ENCODE assay signal across 8 cellular contexts in genomic region chr9:124259273-124260078, GRCh38. TPM values are rescaled to one million over a fixed set of nuclear protein-coding genes. Genes with fewer than 3 reads are reported as not detected.
DNase-seq lines count a peak whose midpoint lies in the region; ATAC-seq, FAIRE-seq and TF ChIP-seq lines count a peak whose summit lies in the region.

No MANE protein-coding gene starts in this region.

- H3K27me3 Mint-ChIP-seq in CD14-positive monocyte (ENCODE audit: low read depth in 3 of 3), result peaks cover 1 to 5% (median 2%) of the 10 kb centered on the region in 3 donors
- H3K27me3 Mint-ChIP-seq in activated T-helper 1 cell treated with anti-CD3 and anti-CD28 coated beads, Interleukin-12 subunit alpha, Interleukin-12 subunit beta, Interleukin-2, Interleukin-4 antibody, amounts not matched to agents 30 ng/mL and 10 ng/mL and 1 ng/mL, durations not matched to agents 14 hours and 24 hours and 36 hours (ENCODE audit: insufficient read depth), result peaks cover 37% of the 10 kb centered on the region

- H3K27ac Mint-ChIP-seq in CD14-positive monocyte, result peak overlapping the region; percentile 92 to 97 (median 95)
- peak overlapping the region; percentile 34 for H3K27ac Mint-ChIP-seq in activated T-helper 1 cell treated with anti-CD3 and anti-CD28 coated beads, Interleukin-12 subunit alpha, Interleukin-12 subunit beta, Interleukin-2, Interleukin-4 antibody, amounts not matched to agents 30 ng/mL and 10 ng/mL and 1 ng/mL, durations not matched to agents 14 hours and 24 hours and 36 hours

- H3K36me3 ChIP-seq in heart right ventricle, result peaks cover 0 to 12% (median 0%) of the 10 kb centered on the region in 9 donors
- H3K36me3 ChIP-seq in psoas muscle (ENCODE audit: insufficient read depth in 1 of 2, low read depth in 1 of 2), result no peaks in the 10 kb centered on the region

- peak overlapping the region; percentile 0 to 89 (median 76) for H3K4me3 ChIP-seq in heart right ventricle
- H3K4me3 ChIP-seq in psoas muscle, result peak overlapping the region; percentile 84

- peaks cover 15 to 17% of the 10 kb centered on the region in 2 donors for H3K36me3 Mint-ChIP-seq in CD14-positive monocyte
- H3K36me3 Mint-ChIP-seq in activated T-helper 1 cell treated with anti-CD3 and anti-CD28 coated beads, Interleukin-12 subunit alpha, Interleukin-12 subunit beta, Interleukin-2, Interleukin-4 antibody, amounts not matched to agents 30 ng/mL and 10 ng/mL and 1 ng/mL, durations not matched to agents 14 hours and 24 hours and 36 hours (ENCODE audit: low read depth), result no peaks in the 10 kb centered on the region

- H3K9me3 ChIP-seq in heart right ventricle (no peaks in the 10 kb centered on the region), psoas muscle (no peaks in the 10 kb centered on the region)

- WGBS in heart right ventricle, 2 donors, result 41 to 49% methylated on average over 22 of the region's 22 CpGs
- 44 to 59% (median 46%) methylated on average over 22 of the region's 22 CpGs for WGBS in psoas muscle, 3 donors

- DNase-seq in CD14-positive monocyte (ENCODE audit: low spot score) (no peak), HTR-8/SVneo (ENCODE audit: insufficient read length, low spot score) (peak; percentile 61), heart right ventricle (peak; percentile 64 to 68), psoas muscle (peak; percentile 79 to 81), DMS153 treated with DMSO at 0.1 percent for 48 hours (lab: John Stamatoyannopoulos, UW; ENCODE audit: unreplicated experiment) (no peak)
- DNase-seq in activated T-helper 1 cell treated with anti-CD3 and anti-CD28 coated beads, Interleukin-12 subunit alpha, Interleukin-12 subunit beta, Interleukin-2, Interleukin-4 antibody, amounts not matched to agents 30 ng/mL and 10 ng/mL and 1 ng/mL, durations not matched to agents 14 hours and 24 hours and 36 hours (ENCODE audit: low spot score), result no peak
- no peak for DNase-seq in central memory CD4-positive, alpha-beta T cell

- H3K27me3 ChIP-seq in heart right ventricle (no peaks in the 10 kb centered on the region), psoas muscle (ENCODE audit: insufficient read depth in 3 of 3, low read length in 2 of 3) (no peaks in the 10 kb centered on the region)

- peak overlapping the region; percentile 96 to 99 for H3K4me3 Mint-ChIP-seq in CD14-positive monocyte
- H3K4me3 Mint-ChIP-seq in activated T-helper 1 cell treated with anti-CD3 and anti-CD28 coated beads, Interleukin-12 subunit alpha, Interleukin-12 subunit beta, Interleukin-2, Interleukin-4 antibody, amounts not matched to agents 30 ng/mL and 10 ng/mL and 1 ng/mL, durations not matched to agents 14 hours and 24 hours and 36 hours, result peak overlapping the region; percentile 89

- H3K27ac ChIP-seq in heart right ventricle, result peak overlapping the region; percentile 35 to 93 (median 79)
- peak overlapping the region; percentile 76 for H3K27ac ChIP-seq in psoas muscle

- H3K9me3 Mint-ChIP-seq in CD14-positive monocyte, result no peaks in the 10 kb centered on the region
- H3K9me3 Mint-ChIP-seq in activated T-helper 1 cell treated with anti-CD3 and anti-CD28 coated beads, Interleukin-12 subunit alpha, Interleukin-12 subunit beta, Interleukin-2, Interleukin-4 antibody, amounts not matched to agents 30 ng/mL and 10 ng/mL and 1 ng/mL, durations not matched to agents 14 hours and 24 hours and 36 hours, result no peaks in the 10 kb centered on the region

- ATAC-seq in heart right ventricle (peak in 7 of 8 donors; percentile 36 to 57 (median 43)), psoas muscle (peak in 3 of 4 donors; percentile 25 to 48 (median 43)), HG02938 (IDR thresholded peaks at IDR 0.05; ENCODE audit: unreplicated experiment) (no peak)

- peaks cover 11 to 63% (median 39%) of the 10 kb centered on the region in 9 donors for H3K4me1 ChIP-seq in heart right ventricle
- peaks cover 35% of the 10 kb centered on the region for H3K4me1 ChIP-seq in psoas muscle

- FAIRE-seq in HTR-8/SVneo (lab: Jason Lieb, UNC), result no peak

- intact Hi-C loops in CD14-positive monocyte (cut with micrococcal nuclease) (loop anchor here (2.0 to 5.0 kb wide), 2 partner anchors 23 to 42 kb away; no protein-coding TSS in a partner anchor), heart right ventricle (cut with DNase I) (loop anchor here in 1 of 10 donors (5.0 kb wide), 1 partner anchor 43 kb away; no protein-coding TSS in a partner anchor), psoas muscle (cut with DNase I) (no loop called here)
- intact Hi-C loops in activated T-helper 1 cell treated with anti-CD3 and anti-CD28 coated beads, Interleukin-12 subunit alpha, Interleukin-12 subunit beta, Interleukin-2, Interleukin-4 antibody, amounts not matched to agents 30 ng/mL and 10 ng/mL and 1 ng/mL, durations not matched to agents 14 hours and 24 hours and 36 hours (cut with micrococcal nuclease), result no loop called here

- TF ChIP-seq CTCF in CD14-positive monocyte (IDR thresholded peaks at IDR 0.05) (no peak), heart right ventricle (IDR thresholded peaks at IDR 0.05) (no peak), psoas muscle (IDR thresholded peaks at IDR 0.05) (no peak)

- peaks cover 77% of the 10 kb centered on the region for H3K4me1 Mint-ChIP-seq in CD14-positive monocyte
- H3K4me1 Mint-ChIP-seq in activated T-helper 1 cell treated with anti-CD3 and anti-CD28 coated beads, Interleukin-12 subunit alpha, Interleukin-12 subunit beta, Interleukin-2, Interleukin-4 antibody, amounts not matched to agents 30 ng/mL and 10 ng/mL and 1 ng/mL, durations not matched to agents 14 hours and 24 hours and 36 hours (ENCODE audit: low read depth), result peaks cover 46% of the 10 kb centered on the region

RNA-seq across cellular contexts. Expression of gene NEK6, which starts 1.7 kb away (rescaled TPM):
- polyA plus RNA-seq in CD14-positive monocyte, result 10 to 100 TPM; 26.1 to 35.8 TPM
- 17.4 and 21.0 TPM in 2 replicates for total RNA-seq in activated T-helper 1 cell treated with anti-CD3 and anti-CD28 coated beads, Interleukin-12 subunit alpha, Interleukin-12 subunit beta, Interleukin-2, Interleukin-4 antibody, amounts not matched to agents 30 ng/mL and 10 ng/mL and 1 ng/mL, durations not matched to agents 14 hours and 24 hours and 36 hours
- 10 to 100 TPM in 4 of 10 donors, 1 to 10 TPM in 6; 4.6 to 22.4 (median 7.9) TPM for total RNA-seq in heart right ventricle
- polyA plus RNA-seq in heart right ventricle, result 1 to 10 TPM; 1.9 to 2.1 TPM
- total RNA-seq in psoas muscle, result 10 to 100 TPM in 2 of 4 donors, 1 to 10 TPM in 2; 5.3 to 16.0 (median 9.7) TPM
- 1 to 10 TPM; 2.0 to 4.7 (median 4.2) TPM for polyA plus RNA-seq in psoas muscle

Comparison
In these comparisons a context has a peak if more than half of its experiments do, and no peak if none do; other contexts are left out.
1. DNase-seq: peak in HTR-8/SVneo (single experiment), heart right ventricle (2 of 2) and psoas muscle (2 of 2); none in CD14-positive monocyte (single experiment), activated T-helper 1 cell treated with anti-CD3 and anti-CD28 coated beads, Interleukin-12 subunit alpha, Interleukin-12 subunit beta, Interleukin-2, Interleukin-4 antibody, amounts not matched to agents 30 ng/mL and 10 ng/mL and 1 ng/mL, durations not matched to agents 14 hours and 24 hours and 36 hours (single experiment), central memory CD4-positive, alpha-beta T cell (single experiment) and DMS153 treated with DMSO at 0.1 percent for 48 hours (single experiment).
2. intact Hi-C loops: an anchor here in CD14-positive monocyte (2.0 to 5.0 kb wide); none called in activated T-helper 1 cell treated with anti-CD3 and anti-CD28 coated beads, Interleukin-12 subunit alpha, Interleukin-12 subunit beta, Interleukin-2, Interleukin-4 antibody, amounts not matched to agents 30 ng/mL and 10 ng/mL and 1 ng/mL, durations not matched to agents 14 hours and 24 hours and 36 hours and psoas muscle.